In genomic region chr5:159504857-159505304, GRCh38 we compare ENCODE assay signal across 10 cellular contexts.
A peak's percentile ranks its signal among the peaks of the same experiment; 100 is the strongest.
DNase-seq lines count a peak whose midpoint lies in the region; ATAC-seq, FAIRE-seq and TF ChIP-seq lines count a peak whose summit lies in the region.
"Had no signal": no experiment of that assay in that cellular context is flagged by ENCODE, and none has a peak within 500 bp of the region (broad histone marks: within the 10 kb centered on the region; RNA-seq: fewer than 3 reads in every experiment).

No MANE protein-coding gene starts in this region.

- no peak overlapping the region for H3K4me3 Mint-ChIP-seq in stimulated activated memory B cell treated with anti-CD40 and anti-IgM and Interleukin-4, amounts not matched to agents 10 μg/mL and 1 μg/mL and 100 μg/mL, for 72 hours

- in situ Hi-C loops in K562 (cut with MboI), result no loop called here

- peaks cover 2% of the 10 kb centered on the region for H3K9me3 Mint-ChIP-seq in stimulated activated memory B cell treated with anti-CD40 and anti-IgM and Interleukin-4, amounts not matched to agents 10 μg/mL and 1 μg/mL and 100 μg/mL, for 72 hours

- peak; percentile 46; the same call in 1 of the 2 replicates for ATAC-seq in HCT116
- ATAC-seq in K562, result no peak; the same call in 2 of the 3 replicates
- no peak for ATAC-seq in stimulated activated memory B cell treated with anti-CD40 and anti-IgM and Interleukin-4, amounts not matched to agents 10 μg/mL and 1 μg/mL and 100 μg/mL, for 72 hours

- DNase-seq in HCT116 (ENCODE audit: low read depth, low spot score) (no peak), K562 (ENCODE audit: extremely low read depth in 1 of 4, low spot score in 3 of 4) (no peak), kidney (peak; percentile 63), MV-4-11 (lab: John Stamatoyannopoulos, UW) (no peak)
- no peak for DNase-seq in effector CD4-positive, alpha-beta T cell
- no peak for DNase-seq in effector CD8-positive, alpha-beta T cell (lab: John Stamatoyannopoulos, UW)
- DNase-seq: activated naive CD4-positive, alpha-beta T cell treated with anti-CD3 and anti-CD28 coated beads, Interleukin-2, amount 50 U/mL, for 16 hours; kidney glomerular epithelial cell had no signal

- H3K36me3 ChIP-seq in HCT116 (ENCODE audit: control insufficient read depth in 1 of 2, insufficient read depth in 2 of 2, low read length in 2 of 2), result no peaks in the 10 kb centered on the region
- no peaks in the 10 kb centered on the region for H3K36me3 ChIP-seq in K562 (ENCODE audit: control insufficient read depth, insufficient read depth, low read length)
- no peaks in the 10 kb centered on the region for H3K36me3 ChIP-seq in kidney (ENCODE audit: control insufficient read depth in 1 of 2, insufficient read depth in 2 of 2, low read length in 2 of 2)

- no peaks in the 10 kb centered on the region for H3K4me1 Mint-ChIP-seq in stimulated activated memory B cell treated with anti-CD40 and anti-IgM and Interleukin-4, amounts not matched to agents 10 μg/mL and 1 μg/mL and 100 μg/mL, for 72 hours

- BruUV-seq in HCT116 (replicated peaks; lab: Mats Ljungman, UMichigan) (no TSS peak), K562 (replicated peaks; lab: Mats Ljungman, UMichigan) (no TSS peak)

- H4K20me1 ChIP-seq in HCT116 (ENCODE audit: insufficient read depth), result no peaks in the 10 kb centered on the region
- H4K20me1 ChIP-seq in K562 (replicated peaks; ENCODE audit: control insufficient read depth, insufficient read depth, low read length), result no peaks in the 10 kb centered on the region

- H3K4me1 ChIP-seq in HCT116 (ENCODE audit: control insufficient read depth in 1 of 2, insufficient read depth in 2 of 2, low read length in 2 of 2), result peaks cover 6 to 12% of the 10 kb centered on the region in 2 experiments
- no peaks in the 10 kb centered on the region; a peak in 1 of 5 replicates for H3K4me1 ChIP-seq in K562 (replicated peaks in 1 of 2; ENCODE audit: control insufficient read depth in 2 of 2, insufficient read depth in 2 of 2, low read length in 2 of 2)
- peaks cover 0 to 5% of the 10 kb centered on the region in 2 donors for H3K4me1 ChIP-seq in kidney (ENCODE audit: control insufficient read depth in 1 of 2, insufficient read depth in 1 of 2, low read depth in 1 of 2, low read length in 2 of 2)

- no peak for TF ChIP-seq EP300 in K562 (IDR thresholded peaks at IDR 0.05; ENCODE audit: low read length)

- no peaks in the 10 kb centered on the region for H3K9me1 ChIP-seq in K562 (ENCODE audit: control insufficient read depth, insufficient read depth, low read length)

- H3K27me3 ChIP-seq in HCT116 (ENCODE audit: insufficient read depth, low read length) (no peaks in the 10 kb centered on the region), K562 (ENCODE audit: control insufficient read depth in 2 of 2, insufficient read depth in 2 of 2, low read length in 2 of 2) (no peaks in the 10 kb centered on the region)

- no peaks in the 10 kb centered on the region for H3K36me3 Mint-ChIP-seq in stimulated activated memory B cell treated with anti-CD40 and anti-IgM and Interleukin-4, amounts not matched to agents 10 μg/mL and 1 μg/mL and 100 μg/mL, for 72 hours

- POLR2A ChIA-PET in HCT116 (lab: Charles Lee), result interaction anchor here (0.8 kb wide), 1 partner anchor 48 kb away, joined by 3 read pairs; no protein-coding TSS in a partner anchor
- POLR2A ChIA-PET in K562 (lab: Yijun Ruan, JAX), result interaction anchor here (0.6 kb wide), 1 partner anchor 206 kb away, joined by 3 read pairs; no protein-coding TSS in a partner anchor

- H3K4me3 ChIP-seq in HCT116 (replicated peaks in 1 of 2; ENCODE audit: low read depth in 1 of 2, low read length in 2 of 2), result no peak overlapping the region
- H3K4me3 ChIP-seq in K562, result no peak overlapping the region
- H3K4me3 ChIP-seq in kidney (ENCODE audit: low read length in 2 of 2), result no peak overlapping the region

- H3K9ac ChIP-seq in HCT116 (ENCODE audit: low read length), result no peak overlapping the region
- no peak overlapping the region for H3K9ac ChIP-seq in K562 (ENCODE audit: insufficient read depth in 1 of 2, low read depth in 2 of 2, low read length in 2 of 2)
- H3K9ac ChIP-seq in kidney (ENCODE audit: low read length in 2 of 2), result no peak overlapping the region

- H3K79me2 ChIP-seq in HCT116 (ENCODE audit: insufficient read depth, low read length) (no peaks in the 10 kb centered on the region), K562 (ENCODE audit: control insufficient read depth, insufficient read depth, low read length) (no peaks in the 10 kb centered on the region)

- CTCF ChIA-PET in HCT116 (lab: Charles Lee), result interaction anchor here (1.8 to 3.2 kb wide), 2 partner anchors 11 to 482 kb away, joined by 9 to 10 read pairs; no protein-coding TSS in a partner anchor
- CTCF ChIA-PET in K562 (lab: Yijun Ruan, JAX; ENCODE audit: low intra/inter-chr PET ratio), result no interaction called here

- H3K9me3 ChIP-seq in HCT116 (ENCODE audit: control insufficient read depth in 1 of 2, insufficient read depth in 1 of 2, low read depth in 1 of 2, low read length in 2 of 2), result no peaks in the 10 kb centered on the region
- H3K9me3 ChIP-seq in K562 (replicated peaks; ENCODE audit: control insufficient read depth, insufficient read depth, low read depth, low read length), result no peaks in the 10 kb centered on the region
- no peaks in the 10 kb centered on the region for H3K9me3 ChIP-seq in kidney (ENCODE audit: control insufficient read depth in 1 of 2, low read length in 2 of 2)

- no peak for TF ChIP-seq POLR2A in HCT116 (IDR thresholded peaks at IDR 0.05; ENCODE audit: borderline replicate concordance, extremely low read depth, insufficient read depth, insufficient read length)
- no peak for TF ChIP-seq POLR2A in K562 (conservative IDR thresholded peaks at IDR 0.05)

- TF ChIP-seq CTCF in HCT116 (IDR thresholded peaks at IDR 0.05 in 2 of 3, conservative IDR thresholded peaks at IDR 0.05 in 1 of 3; ENCODE audit: borderline replicate concordance in 1 of 3, insufficient read depth in 1 of 3, low read depth in 2 of 3, low read length in 2 of 3), result no peak
- no peak for TF ChIP-seq CTCF in K562 (IDR thresholded peaks at IDR 0.05 in 2 of 3, conservative IDR thresholded peaks at IDR 0.05 in 1 of 3; ENCODE audit: insufficient read depth in 2 of 3, low read depth in 1 of 3, low read length in 3 of 3)
- TF ChIP-seq CTCF in kidney (IDR thresholded peaks at IDR 0.05; ENCODE audit: borderline replicate concordance, extremely low read depth, insufficient read depth), result no peak

- H3K4me2 ChIP-seq in HCT116 (ENCODE audit: low read length) (peak overlapping the region; percentile 49), K562 (ENCODE audit: insufficient read depth, low read length) (no peak overlapping the region)

- H3K27ac Mint-ChIP-seq in stimulated activated memory B cell treated with anti-CD40 and anti-IgM and Interleukin-4, amounts not matched to agents 10 μg/mL and 1 μg/mL and 100 μg/mL, for 72 hours, result no peak overlapping the region

- TF ChIP-seq RAD21 in HCT116 (IDR thresholded peaks at IDR 0.05; ENCODE audit: low read depth) (0 out of 2 replicates have a peak, but pooled peaks have one; percentile 6), K562 (CRISPR knock-in tag; conservative IDR thresholded peaks at IDR 0.05 in 1 of 2, IDR thresholded peaks at IDR 0.05 in 1 of 2) (no peak)

- no peaks in the 10 kb centered on the region for H3K9me2 ChIP-seq in HCT116 (ENCODE audit: insufficient read depth)

- intact Hi-C loops in HCT116 (cut with micrococcal nuclease), result loop anchor here (10.0 kb wide), 1 partner anchor 350 kb away; no protein-coding TSS in a partner anchor
- intact Hi-C loops in K562 (cut with micrococcal nuclease), result no loop called here
- intact Hi-C loops in kidney (cut with DNase I), result no loop called here

- RAD21 ChIA-PET in HCT116 (lab: Charles Lee; ENCODE audit: low non-redundant PET in 1 of 2, low total read pairs in 2 of 2, uncharacterized antibody in 2 of 2, unreplicated experiment in 2 of 2), result no interaction called here

- FAIRE-seq in K562 (lab: Jason Lieb, UNC), result no peak
- FAIRE-seq in kidney (lab: Jason Lieb, UNC), result no peak

- H2AFZ ChIP-seq in HCT116 (ENCODE audit: low read depth, low read length, poor library complexity, severe bottlenecking) (no peak overlapping the region), K562 (ENCODE audit: low read depth, low read length) (no peak overlapping the region)

- no peak overlapping the region for H3K27ac ChIP-seq in HCT116 (ENCODE audit: low read depth, low read length)
- H3K27ac ChIP-seq in K562 (ENCODE audit: extremely low read depth, low read depth, low read length), result no peak overlapping the region
- peak overlapping the region in 1 of 2 donors; percentile 60 for H3K27ac ChIP-seq in kidney (ENCODE audit: low read depth in 2 of 2, low read length in 2 of 2)
- peak overlapping the region; percentile 3 for H3K27ac ChIP-seq in temporal lobe (ENCODE audit: low read depth, low read length)

- WGBS in K562 (ENCODE audit: insufficient coverage, low coverage, missing lambda C conversion rate), result 0% methylated on average over 7 of the region's 7 CpGs

- H3K27me3 Mint-ChIP-seq in stimulated activated memory B cell treated with anti-CD40 and anti-IgM and Interleukin-4, amounts not matched to agents 10 μg/mL and 1 μg/mL and 100 μg/mL, for 72 hours, result no peaks in the 10 kb centered on the region

TF ChIP-seq in HCT116, 20 proteins besides CTCF, POLR2A, EP300 and RAD21:
- no peak for TF ChIP-seq POLR2AphosphoS5 (IDR thresholded peaks at IDR 0.05; ENCODE audit: low read depth, low read length)
- no peak; the same call in 1 of the 2 replicates for TF ChIP-seq JUND (IDR thresholded peaks at IDR 0.05)
- TF ChIP-seq FOSL1 (IDR thresholded peaks at IDR 0.05; ENCODE audit: low read depth), result peak; percentile 37
- TF ChIP-seq CBX3 (IDR thresholded peaks at IDR 0.05; ENCODE audit: low read depth), result no peak

TF ChIP-seq in K562, 482 proteins besides CTCF, POLR2A, EP300 and RAD21 (continues in another document):
- no peak for TF ChIP-seq XRCC4 (IDR thresholded peaks at IDR 0.05; ENCODE audit: extremely low read depth, insufficient read depth, insufficient read length)
- no peak for TF ChIP-seq ZNF347 (CRISPR knock-in tag; IDR thresholded peaks at IDR 0.05; ENCODE audit: low read depth)
- no peak for TF ChIP-seq TBP (optimal IDR thresholded peaks at IDR 0.05; ENCODE audit: low read depth, low read length)
- TF ChIP-seq MCM3 (IDR thresholded peaks at IDR 0.05), result no peak
- no peak for TF ChIP-seq HIVEP1 (CRISPR knock-in tag; IDR thresholded peaks at IDR 0.05)
- TF ChIP-seq GABPB2 (CRISPR knock-in tag; conservative IDR thresholded peaks at IDR 0.05), result no peak
- TF ChIP-seq RFX1 (IDR thresholded peaks at IDR 0.05), result no peak
- peak; percentile 52; the same call in 1 of the 2 replicates for TF ChIP-seq ZNF316 (IDR thresholded peaks at IDR 0.05)
- TF ChIP-seq GTF2E2 (tag; IDR thresholded peaks at IDR 0.05), result no peak
- no peak for TF ChIP-seq ZNF274 (IDR thresholded peaks at IDR 0.05; ENCODE audit: borderline replicate concordance, low read depth, low read length)

Comparison
In these comparisons a context has a peak if more than half of its experiments do, and no peak if none do; other contexts are left out.
1. Of the 22 proteins assayed by ChIP-seq in both K562 and HCT116: peak only in K562: JUND; only in HCT116: RAD21; in both: FOSL1; in neither: 18; mixed calls (peak in some experiments, not most) for 1.